In the genomic region with DNA sequence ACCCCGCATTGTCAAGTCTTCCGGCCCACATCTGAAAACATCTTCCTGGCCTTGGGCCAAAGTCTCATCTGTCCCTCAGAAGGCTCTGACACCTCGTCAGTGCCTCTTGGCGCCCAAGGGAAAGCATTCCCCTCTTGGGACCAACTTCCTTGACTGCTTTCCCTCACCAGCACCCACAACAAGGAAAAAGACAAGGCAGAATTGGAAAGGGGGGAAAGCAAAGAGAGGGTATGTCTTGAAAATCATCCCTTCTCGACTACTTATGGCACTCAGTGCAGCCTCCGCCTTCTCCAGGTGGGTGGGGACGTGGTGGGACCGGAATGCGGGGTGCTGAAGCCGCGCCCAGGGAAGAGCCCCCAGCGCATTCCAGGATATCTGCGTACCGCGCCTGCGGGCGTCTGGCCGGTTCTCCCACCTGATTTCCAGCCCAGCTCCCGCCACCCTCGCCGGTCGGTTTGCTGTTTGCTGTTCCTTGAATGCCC, we compare ENCODE assay signal across 1 cellular context.
A peak's percentile ranks its signal among the peaks of the same experiment; 100 is the strongest.
TF ChIP-seq lines count a peak whose summit lies in the region.

No MANE protein-coding gene starts in this region.

TF ChIP-seq in GM12878, 131 proteins besides CTCF, POLR2A, EP300 and RAD21 (continues in another document):
- TF ChIP-seq RCOR1 (conservative IDR thresholded peaks at IDR 0.05; ENCODE audit: low read depth, low read length) (no peak), ZNF217 (IDR thresholded peaks at IDR 0.05) (no peak), YY1 (IDR thresholded peaks at IDR 0.05; ENCODE audit: low read depth, low read length) (no peak), KAT2A (conservative IDR thresholded peaks at IDR 0.05; ENCODE audit: control insufficient read depth, low read depth, low read length) (no peak), BCL11A (IDR thresholded peaks at IDR 0.05; ENCODE audit: low read depth, low read length) (no peak), ZBTB33 (IDR thresholded peaks at IDR 0.05) (no peak), KDM1A (IDR thresholded peaks at IDR 0.05; ENCODE audit: borderline replicate concordance) (no peak), SKIL (IDR thresholded peaks at IDR 0.05; ENCODE audit: low read depth, poor library complexity, severe bottlenecking) (peak; percentile 86), ZNF622 (IDR thresholded peaks at IDR 0.05) (no peak), ZSCAN29 (IDR thresholded peaks at IDR 0.05) (no peak), FOXM1 (IDR thresholded peaks at IDR 0.05; ENCODE audit: low read depth, low read length) (no peak), NR2C1 (IDR thresholded peaks at IDR 0.05) (no peak), MEF2B (IDR thresholded peaks at IDR 0.05; ENCODE audit: partially characterized antibody, poor library complexity, severe bottlenecking) (peak; percentile 38), BCLAF1 (IDR thresholded peaks at IDR 0.05) (no peak), CUX1 (IDR thresholded peaks at IDR 0.05; ENCODE audit: insufficient replicate concordance, low read depth, low read length) (no peak), HDAC6 (IDR thresholded peaks at IDR 0.05; ENCODE audit: unreplicated experiment) (no peak), MYB (IDR thresholded peaks at IDR 0.05; ENCODE audit: borderline replicate concordance, low read depth, low read length) (no peak), TCF3 (IDR thresholded peaks at IDR 0.05; ENCODE audit: borderline replicate concordance, insufficient read depth, low read depth, low read length) (no peak), NKRF (conservative IDR thresholded peaks at IDR 0.05) (peak; percentile 57; the same call in 1 of the 2 replicates), SMARCA5 (IDR thresholded peaks at IDR 0.05) (no peak), ETV6 (conservative IDR thresholded peaks at IDR 0.05 in 1 of 2, IDR thresholded peaks at IDR 0.05 in 1 of 2; ENCODE audit: borderline replicate concordance in 1 of 2, low read depth in 1 of 2) (no peak), ZNF384 (IDR thresholded peaks at IDR 0.05; ENCODE audit: borderline replicate concordance, low read depth, low read length) (no peak), IKZF2 (IDR thresholded peaks at IDR 0.05) (peak in 1 of 2 experiments; percentile 63; a peak in 3 of 4 replicates), RUNX3 (IDR thresholded peaks at IDR 0.05; ENCODE audit: low read length) (no peak), PRDM15 (CRISPR knock-in tag; IDR thresholded peaks at IDR 0.05) (no peak), HDGF (IDR thresholded peaks at IDR 0.05) (0 out of 2 replicates have a peak, but pooled peaks have one; percentile 43), CHD4 (IDR thresholded peaks at IDR 0.05) (no peak), BHLHE40 (IDR thresholded peaks at IDR 0.05; ENCODE audit: borderline replicate concordance in 1 of 2, low read depth in 2 of 2, low read length in 1 of 2) (no peak), CBFB (IDR thresholded peaks at IDR 0.05; ENCODE audit: low read depth) (no peak), SMAD1 (IDR thresholded peaks at IDR 0.05; ENCODE audit: low read depth, partially characterized antibody) (peak; percentile 96), TBL1XR1 (IDR thresholded peaks at IDR 0.05; ENCODE audit: low read depth, low read length) (no peak), SUPT20H (IDR thresholded peaks at IDR 0.05; ENCODE audit: borderline replicate concordance, control insufficient read depth, low read depth, low read length) (no peak), SRF (IDR thresholded peaks at IDR 0.05; ENCODE audit: low read depth in 2 of 2, low read length in 2 of 2) (no peak), TCF12 (IDR thresholded peaks at IDR 0.05; ENCODE audit: low read depth, low read length) (no peak), RB1 (IDR thresholded peaks at IDR 0.05; ENCODE audit: borderline replicate concordance) (no peak), ESRRA (IDR thresholded peaks at IDR 0.05; ENCODE audit: low read length) (no peak), MXI1 (IDR thresholded peaks at IDR 0.05; ENCODE audit: low read depth, low read length) (no peak), USF1 (IDR thresholded peaks at IDR 0.05; ENCODE audit: borderline replicate concordance, extremely low read length, insufficient read depth, low read depth, low read length) (no peak)
- TF ChIP-seq, protein P1, sequence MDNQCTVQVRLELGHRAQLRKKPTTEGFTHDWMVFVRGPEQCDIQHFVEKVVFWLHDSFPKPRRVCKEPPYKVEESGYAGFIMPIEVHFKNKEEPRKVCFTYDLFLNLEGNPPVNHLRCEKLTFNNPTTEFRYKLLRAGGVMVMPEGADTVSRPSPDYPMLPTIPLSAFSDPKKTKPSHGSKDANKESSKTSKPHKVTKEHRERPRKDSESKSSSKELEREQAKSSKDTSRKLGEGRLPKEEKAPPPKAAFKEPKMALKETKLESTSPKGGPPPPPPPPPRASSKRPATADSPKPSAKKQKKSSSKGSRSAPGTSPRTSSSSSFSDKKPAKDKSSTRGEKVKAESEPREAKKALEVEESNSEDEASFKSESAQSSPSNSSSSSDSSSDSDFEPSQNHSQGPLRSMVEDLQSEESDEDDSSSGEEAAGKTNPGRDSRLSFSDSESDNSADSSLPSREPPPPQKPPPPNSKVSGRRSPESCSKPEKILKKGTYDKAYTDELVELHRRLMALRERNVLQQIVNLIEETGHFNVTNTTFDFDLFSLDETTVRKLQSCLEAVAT (IDR thresholded peaks at IDR 0.05), result no peak
